In the genomic region with DNA sequence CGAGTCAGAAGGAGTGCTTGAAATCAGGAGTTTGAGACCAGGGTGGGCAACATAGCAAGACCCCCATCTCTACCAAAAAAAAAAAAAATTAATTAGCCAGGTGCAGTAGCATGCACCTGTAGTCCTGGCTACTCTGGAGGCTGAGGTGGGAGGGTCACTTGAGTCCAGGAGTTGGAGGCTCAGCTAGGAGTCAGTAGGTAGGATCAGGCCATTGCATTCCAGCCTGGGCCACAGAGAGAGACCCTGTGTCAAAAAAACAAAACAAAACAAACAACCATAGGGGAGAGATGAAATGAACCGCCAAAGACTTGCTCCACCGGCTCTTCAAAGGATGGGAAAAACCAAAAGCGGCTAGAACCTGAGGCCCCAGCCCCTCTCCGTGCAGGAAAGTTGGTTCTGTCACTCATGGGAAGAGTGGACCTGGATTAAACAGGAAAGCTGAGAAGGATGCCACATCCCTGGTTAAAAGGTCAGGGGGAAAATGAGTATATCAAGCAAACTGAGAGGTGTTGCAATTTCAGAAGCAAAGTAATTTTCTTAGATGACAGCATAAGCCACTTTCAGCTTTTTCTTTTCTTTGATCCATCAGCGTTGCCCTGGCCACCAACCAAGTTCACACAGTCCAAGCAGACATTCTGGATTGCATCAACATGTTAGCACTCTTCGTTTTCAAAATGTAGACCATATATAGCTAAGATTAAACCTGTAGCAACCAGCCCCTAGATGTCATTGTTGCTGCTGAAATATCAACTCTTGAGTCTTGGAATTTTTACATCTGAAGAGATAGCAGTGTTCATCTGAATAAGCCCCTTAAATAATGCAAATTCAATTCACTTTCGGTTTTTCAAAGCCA, we compare ENCODE assay signal across 14 cellular contexts. TPM values are rescaled to one million over a fixed set of nuclear protein-coding genes. Genes with fewer than 3 reads are reported as not detected.
A peak's percentile ranks its signal among the peaks of the same experiment; 100 is the strongest.
DNase-seq lines count a peak whose midpoint lies in the region; ATAC-seq and TF ChIP-seq lines count a peak whose summit lies in the region.
"Had no signal": no experiment of that assay in that cellular context is flagged by ENCODE, and none has a peak within 500 bp of the region (broad histone marks: within the 10 kb centered on the region; RNA-seq: fewer than 3 reads in every experiment).

No MANE protein-coding gene starts in this region.

- H3K36me3 Mint-ChIP-seq in osteocyte (ENCODE audit: unreplicated experiment) (no peaks in the 10 kb centered on the region), endothelial cell (ENCODE audit: low read depth, unreplicated experiment) (no peaks in the 10 kb centered on the region)
- H3K36me3 Mint-ChIP-seq: T-cell had no signal

- H3K4me3 ChIP-seq in RWPE2 (ENCODE audit: severe bottlenecking) (no peak overlapping the region), fibroblast of pulmonary artery (replicated peaks; ENCODE audit: low read depth, low read length) (peak overlapping the region; percentile 53)
- H3K4me3 ChIP-seq: pancreas had no signal

- no peaks in the 10 kb centered on the region for H3K27me3 ChIP-seq in RWPE2 (ENCODE audit: insufficient read depth, poor library complexity, severe bottlenecking)
- H3K27me3 ChIP-seq: pancreas had no signal

- peaks cover 6% of the 10 kb centered on the region for H3K27me3 Mint-ChIP-seq in osteocyte (ENCODE audit: unreplicated experiment)
- peaks cover 2% of the 10 kb centered on the region for H3K27me3 Mint-ChIP-seq in endothelial cell (ENCODE audit: unreplicated experiment)

- H3K27ac ChIP-seq in RWPE2 (ENCODE audit: poor library complexity, severe bottlenecking): no peak overlapping the region
- H3K27ac ChIP-seq: pancreas had no signal

- H3K9me3 Mint-ChIP-seq in osteocyte (ENCODE audit: unreplicated experiment) (no peaks in the 10 kb centered on the region), endothelial cell (ENCODE audit: unreplicated experiment) (no peaks in the 10 kb centered on the region)
- H3K9me3 Mint-ChIP-seq: HFFc6, T-cell had no signal

- no peaks in the 10 kb centered on the region for H3K36me3 ChIP-seq in RWPE2 (ENCODE audit: low read depth)
- H3K36me3 ChIP-seq: pancreas had no signal

- H3K4me1 Mint-ChIP-seq in osteocyte (ENCODE audit: unreplicated experiment) (no peaks in the 10 kb centered on the region), endothelial cell (ENCODE audit: unreplicated experiment) (no peaks in the 10 kb centered on the region)
- H3K4me1 Mint-ChIP-seq: T-cell had no signal

- DNase-seq in EH (ENCODE audit: low read depth) (peak; percentile 48), RWPE2 (ENCODE audit: low spot score) (no peak), fibroblast of pulmonary artery (ENCODE audit: low read depth) (peak; percentile 83), osteocyte (ENCODE audit: extremely low spot score, unreplicated experiment) (no peak), NCI-H2171 treated with DMSO at 0.1 percent for 48 hours (lab: John Stamatoyannopoulos, UW) (no peak), endothelial cell (ENCODE audit: low spot score) (no peak), NCI-H82 (lab: John Stamatoyannopoulos, UW) (no peak)
- DNase-seq: activated CD8-positive, alpha-beta memory T cell treated with anti-CD3 and anti-CD28 coated beads for 24 hours; Calu3; HFFc6; NCI-H2107; pancreas; T-cell had no signal

- no peaks in the 10 kb centered on the region for H3K4me1 ChIP-seq in RWPE2 (ENCODE audit: insufficient read depth, poor library complexity, severe bottlenecking)
- H3K4me1 ChIP-seq: pancreas had no signal

- TF ChIP-seq CTCF in RWPE2 (IDR thresholded peaks at IDR 0.05; ENCODE audit: poor library complexity, severe bottlenecking) (peak; percentile 33), fibroblast of pulmonary artery (IDR thresholded peaks at IDR 0.05; ENCODE audit: low read length, missing control alignments) (peak; percentile 34), osteocyte (IDR thresholded peaks at IDR 0.05) (peak; percentile 18), endothelial cell (IDR thresholded peaks at IDR 0.05; ENCODE audit: unreplicated experiment) (no peak)

- peak; percentile 66 for ATAC-seq in RWPE2 (ENCODE audit: low read depth)
- no peak for ATAC-seq in HG02763 (IDR thresholded peaks at IDR 0.05; ENCODE audit: unreplicated experiment)
- ATAC-seq: T-cell had no signal

- H3K4me3 Mint-ChIP-seq in osteocyte (ENCODE audit: unreplicated experiment) (no peak overlapping the region), endothelial cell (ENCODE audit: unreplicated experiment) (no peak overlapping the region)
- H3K4me3 Mint-ChIP-seq: HFFc6, T-cell had no signal

- H3K27ac Mint-ChIP-seq in osteocyte (ENCODE audit: unreplicated experiment): no peak overlapping the region
- no peak overlapping the region for H3K27ac Mint-ChIP-seq in endothelial cell (ENCODE audit: unreplicated experiment)
- H3K27ac Mint-ChIP-seq: HFFc6, T-cell had no signal

- H3K9me3 ChIP-seq in RWPE2 (ENCODE audit: severe bottlenecking): no peaks in the 10 kb centered on the region
- H3K9me3 ChIP-seq: pancreas had no signal

RNA-seq across cellular contexts. Expression of a gene that starts 8.9 kb away (rescaled TPM):
- total RNA-seq in osteocyte (22.4 and 23.8 TPM in 2 replicates), endothelial cell (ENCODE audit: unreplicated experiment) (22.2 TPM)

Comparison
In these comparisons a context has a peak if more than half of its experiments do, and no peak if none do; other contexts are left out.
1. DNase-seq: peak in EH (single experiment) and fibroblast of pulmonary artery (single experiment); none in RWPE2 (single experiment), osteocyte (single experiment), NCI-H2171 treated with DMSO at 0.1 percent for 48 hours (single experiment), endothelial cell (single experiment) and NCI-H82 (single experiment).